ENCODE assay signal across 1 cellular context in genomic region chr5:139299477-139299876, GRCh38.
TF ChIP-seq lines count a peak whose summit lies in the region.

No MANE protein-coding gene starts in this region.

TF ChIP-seq in GM23338, 12 proteins besides CTCF, POLR2A, EP300 and RAD21 (continued from another document):
- TF ChIP-seq REST (IDR thresholded peaks at IDR 0.05; ENCODE audit: unreplicated experiment) (no peak), EZH2 (IDR thresholded peaks at IDR 0.05; ENCODE audit: low read depth, unreplicated experiment) (no peak), JUNB (IDR thresholded peaks at IDR 0.05; ENCODE audit: unreplicated experiment) (no peak), STAT1 (IDR thresholded peaks at IDR 0.05; ENCODE audit: unreplicated experiment) (no peak), EZH2phosphoT487 (IDR thresholded peaks at IDR 0.05; ENCODE audit: unreplicated experiment) (no peak), POLR2AphosphoS5 (IDR thresholded peaks at IDR 0.05; ENCODE audit: low read depth) (no peak), NANOG (IDR thresholded peaks at IDR 0.05; ENCODE audit: borderline replicate concordance) (no peak)
